8 cellular contexts compared by ENCODE assay signal in the genomic region with DNA sequence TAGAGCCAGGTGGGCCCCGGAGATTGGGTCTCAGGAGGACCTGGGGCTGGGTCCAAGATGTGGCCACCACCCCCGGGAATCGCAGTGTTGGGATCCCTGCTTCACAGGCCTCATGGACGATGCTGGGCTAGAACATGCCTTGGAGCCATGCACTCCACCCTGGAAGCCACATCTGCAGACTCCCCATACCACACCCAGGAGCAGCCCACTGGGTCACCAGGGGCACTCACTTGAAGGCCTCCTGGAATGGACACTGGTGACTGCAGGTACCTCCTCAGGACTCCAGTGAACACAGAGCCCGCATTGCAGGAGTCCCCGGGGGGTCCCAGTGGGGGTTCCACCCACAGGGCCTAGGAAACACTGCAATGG. TPM values are rescaled to one million over a fixed set of nuclear protein-coding genes. Genes with fewer than 3 reads are reported as not detected.
DNase-seq lines count a peak whose midpoint lies in the region; ATAC-seq and TF ChIP-seq lines count a peak whose summit lies in the region.

No MANE protein-coding gene starts in this region.

- peak overlapping the region in 1 of 2 donors; percentile 90 for H3K27ac Mint-ChIP-seq in natural killer cell
- no peak overlapping the region for H3K27ac Mint-ChIP-seq in natural killer cell treated with Interleukin-12 subunit alpha and Interleukin-12 subunit beta and Interleukin-15 and Interleukin-18, amount 100 ng/mL, for 72 hours
- H3K27ac Mint-ChIP-seq in activated CD8-positive, alpha-beta T cell treated with anti-CD3 and anti-CD28 coated beads, Interleukin-2, amount 10 ng/mL, durations not matched to agents 7 days and 5 days = peak overlapping the region; percentile 97
- no peak overlapping the region for H3K27ac Mint-ChIP-seq in glutamatergic neuron (ENCODE audit: unreplicated experiment)

- CTCF ChIA-PET in activated CD8-positive, alpha-beta T cell treated with anti-CD3 and anti-CD28 coated beads, Interleukin-2, amount 10 ng/mL, durations not matched to agents 7 days and 5 days (lab: Charles Lee) = interaction anchor here (1.4 kb wide), 1 partner anchor 15 kb away, joined by 3 read pairs; no protein-coding TSS in a partner anchor

- H3K27me3 Mint-ChIP-seq in natural killer cell (ENCODE audit: low read depth in 2 of 2) = no peaks in the 10 kb centered on the region
- no peaks in the 10 kb centered on the region for H3K27me3 Mint-ChIP-seq in natural killer cell treated with Interleukin-12 subunit alpha and Interleukin-12 subunit beta and Interleukin-15 and Interleukin-18, amount 100 ng/mL, for 72 hours
- H3K27me3 Mint-ChIP-seq in activated CD8-positive, alpha-beta T cell treated with anti-CD3 and anti-CD28 coated beads, Interleukin-2, amount 10 ng/mL, durations not matched to agents 7 days and 5 days (ENCODE audit: low read depth) = no peaks in the 10 kb centered on the region
- H3K27me3 Mint-ChIP-seq in glutamatergic neuron (ENCODE audit: unreplicated experiment) = peaks cover 10% of the 10 kb centered on the region

- H3K36me3 Mint-ChIP-seq in natural killer cell (no peaks in the 10 kb centered on the region), glutamatergic neuron (ENCODE audit: unreplicated experiment) (no peaks in the 10 kb centered on the region)
- H3K36me3 Mint-ChIP-seq in natural killer cell treated with Interleukin-12 subunit alpha and Interleukin-12 subunit beta and Interleukin-15 and Interleukin-18, amount 100 ng/mL, for 72 hours = no peaks in the 10 kb centered on the region
- no peaks in the 10 kb centered on the region for H3K36me3 Mint-ChIP-seq in activated CD8-positive, alpha-beta T cell treated with anti-CD3 and anti-CD28 coated beads, Interleukin-2, amount 10 ng/mL, durations not matched to agents 7 days and 5 days (ENCODE audit: low read depth)

- H3K9me3 Mint-ChIP-seq in natural killer cell = no peaks in the 10 kb centered on the region
- H3K9me3 Mint-ChIP-seq in natural killer cell treated with Interleukin-12 subunit alpha and Interleukin-12 subunit beta and Interleukin-15 and Interleukin-18, amount 100 ng/mL, for 72 hours = no peaks in the 10 kb centered on the region
- H3K9me3 Mint-ChIP-seq in activated CD8-positive, alpha-beta T cell treated with anti-CD3 and anti-CD28 coated beads, Interleukin-2, amount 10 ng/mL, durations not matched to agents 7 days and 5 days (ENCODE audit: insufficient read depth) = no peaks in the 10 kb centered on the region
- peaks cover 7% of the 10 kb centered on the region for H3K9me3 Mint-ChIP-seq in glutamatergic neuron (ENCODE audit: unreplicated experiment)

- ATAC-seq in natural killer cell = no peak
- no peak for ATAC-seq in natural killer cell treated with Interleukin-12 subunit alpha and Interleukin-12 subunit beta and Interleukin-15 and Interleukin-18, amount 100 ng/mL, for 72 hours
- ATAC-seq in activated CD8-positive, alpha-beta T cell treated with anti-CD3 and anti-CD28 coated beads, Interleukin-2, amount 10 ng/mL, durations not matched to agents 7 days and 5 days = no peak
- no peak for ATAC-seq in GM21619 (IDR thresholded peaks at IDR 0.05; ENCODE audit: unreplicated experiment)

- peak overlapping the region; percentile 17 for H3K4me3 Mint-ChIP-seq in natural killer cell
- H3K4me3 Mint-ChIP-seq in natural killer cell treated with Interleukin-12 subunit alpha and Interleukin-12 subunit beta and Interleukin-15 and Interleukin-18, amount 100 ng/mL, for 72 hours = no peak overlapping the region
- H3K4me3 Mint-ChIP-seq in activated CD8-positive, alpha-beta T cell treated with anti-CD3 and anti-CD28 coated beads, Interleukin-2, amount 10 ng/mL, durations not matched to agents 7 days and 5 days = peak overlapping the region; percentile 57
- H3K4me3 Mint-ChIP-seq in glutamatergic neuron (ENCODE audit: unreplicated experiment) = peak overlapping the region; percentile 25

- no peak for DNase-seq in natural killer cell
- no peak for DNase-seq in natural killer cell treated with Interleukin-12 subunit alpha and Interleukin-12 subunit beta and Interleukin-15 and Interleukin-18, amount 100 ng/mL, for 72 hours (ENCODE audit: low spot score)
- no peak for DNase-seq in activated CD8-positive, alpha-beta T cell treated with anti-CD3 and anti-CD28 coated beads, Interleukin-2, amount 10 ng/mL, durations not matched to agents 7 days and 5 days
- no peak for DNase-seq in glutamatergic neuron
- DNase-seq in Kasumi-1 (lab: John Stamatoyannopoulos, UW) = no peak
- no peak for DNase-seq in iPS-NIHi7 (ENCODE audit: extremely low spot score)
- no peak for DNase-seq in effector CD8-positive, alpha-beta T cell (lab: John Stamatoyannopoulos, UW)

- POLR2A ChIA-PET in activated CD8-positive, alpha-beta T cell treated with anti-CD3 and anti-CD28 coated beads, Interleukin-2, amount 10 ng/mL, durations not matched to agents 7 days and 5 days (lab: Charles Lee) = no interaction called here

- H3K4me1 Mint-ChIP-seq in natural killer cell (peaks cover 22 to 52% of the 10 kb centered on the region in 2 donors), glutamatergic neuron (ENCODE audit: low read depth, unreplicated experiment) (peaks cover 30% of the 10 kb centered on the region)
- H3K4me1 Mint-ChIP-seq in natural killer cell treated with Interleukin-12 subunit alpha and Interleukin-12 subunit beta and Interleukin-15 and Interleukin-18, amount 100 ng/mL, for 72 hours (ENCODE audit: low read depth in 2 of 2) = peaks cover 16 to 32% of the 10 kb centered on the region in 2 donors
- H3K4me1 Mint-ChIP-seq in activated CD8-positive, alpha-beta T cell treated with anti-CD3 and anti-CD28 coated beads, Interleukin-2, amount 10 ng/mL, durations not matched to agents 7 days and 5 days (ENCODE audit: low read depth) = peaks cover 58% of the 10 kb centered on the region

- intact Hi-C loops in natural killer cell (cut with micrococcal nuclease) = no loop called here

- no peak for TF ChIP-seq CTCF in natural killer cell (IDR thresholded peaks at IDR 0.05)
- TF ChIP-seq CTCF in glutamatergic neuron (IDR thresholded peaks at IDR 0.05; ENCODE audit: partially characterized antibody, unreplicated experiment) = no peak

RNA-seq across cellular contexts. Expression of a gene that starts 25.0 kb away (rescaled TPM):
- 1 to 10 TPM; 1.2 to 2.9 (median 1.6) TPM for total RNA-seq in natural killer cell
- under 1 TPM; 0.48 to 0.78 TPM for total RNA-seq in natural killer cell treated with Interleukin-12 subunit alpha and Interleukin-12 subunit beta and Interleukin-15 and Interleukin-18, amount 100 ng/mL, for 72 hours
- 1 to 10 TPM; 3.7 to 3.8 TPM for total RNA-seq in activated CD8-positive, alpha-beta T cell treated with anti-CD3 and anti-CD28 coated beads, Interleukin-2, amount 10 ng/mL, durations not matched to agents 7 days and 5 days
- total RNA-seq in glutamatergic neuron (ENCODE audit: unreplicated experiment) = 38.3 TPM
